Comparison of ENCODE assay signal across 8 cellular contexts in the genomic region with DNA sequence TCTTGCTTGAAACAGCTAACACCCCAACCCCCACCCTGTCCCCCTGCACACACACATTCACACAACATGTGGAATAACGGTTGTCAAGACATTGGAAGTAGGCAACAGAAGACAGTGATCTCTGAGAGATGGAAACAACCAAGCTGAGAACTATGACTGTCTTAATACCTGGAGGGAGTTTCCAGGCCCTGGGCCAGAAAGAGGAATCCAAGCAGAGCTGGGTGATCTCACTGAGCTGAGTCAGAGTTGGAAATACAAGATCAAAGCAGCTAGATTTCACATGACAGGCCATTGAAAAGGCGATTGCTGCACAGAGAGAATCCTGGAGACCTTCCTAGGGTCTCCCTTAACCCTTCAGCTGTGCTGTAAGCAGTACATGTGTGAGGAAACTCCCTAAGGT.
A peak's percentile ranks its signal among the peaks of the same experiment; 100 is the strongest.
DNase-seq lines count a peak whose midpoint lies in the region; ATAC-seq and TF ChIP-seq lines count a peak whose summit lies in the region.

No MANE protein-coding gene starts in this region.

- H2AFZ ChIP-seq in ACC112 (ENCODE audit: low read length, unreplicated experiment), result peak overlapping the region; percentile 73

- DNase-seq in activated CD4-positive, alpha-beta T cell treated with anti-CD3 and anti-CD28 coated beads, Interleukin-2, amount 50 U/mL, for 48 hours, result peak; percentile 16 to 47
- DNase-seq in lung microvascular endothelial cell (ENCODE audit: low read depth in 2 of 2) (peak; percentile 46 to 83), lower leg skin (ENCODE audit: low spot score in 2 of 2) (no peak), posterior cingulate gyrus (no peak), germinal center (ENCODE audit: low spot score) (no peak)

- no peak overlapping the region for H3K4me3 ChIP-seq in ACC112 (ENCODE audit: low read depth, low read length)
- no peak overlapping the region for H3K4me3 ChIP-seq in lower leg skin (ENCODE audit: low read depth, poor library complexity, severe bottlenecking)

- no peaks in the 10 kb centered on the region for H3K79me2 ChIP-seq in ACC112 (ENCODE audit: control insufficient read depth, insufficient read depth, low read length, unreplicated experiment)

- 14 to 21% methylated on average over 2 of the region's 2 CpGs for WGBS in lower leg skin, 2 donors

- peak overlapping the region; percentile 70 for H3K27ac ChIP-seq in ACC112 (ENCODE audit: low read depth, low read length)

- no peaks in the 10 kb centered on the region for H3K36me3 ChIP-seq in ACC112 (ENCODE audit: insufficient read depth, low read length)

- no peak for TF ChIP-seq CTCF in lower leg skin (IDR thresholded peaks at IDR 0.05)

- peaks cover 31% of the 10 kb centered on the region for H3K4me1 ChIP-seq in ACC112 (ENCODE audit: control insufficient read depth, insufficient read depth, low read length, unreplicated experiment)

- peak; percentile 72 for ATAC-seq in GM18907 (IDR thresholded peaks at IDR 0.05; ENCODE audit: unreplicated experiment)
- ATAC-seq in HG03103 (IDR thresholded peaks at IDR 0.05; ENCODE audit: low read depth, unreplicated experiment), result peak; percentile 50

- no peaks in the 10 kb centered on the region for H3K27me3 ChIP-seq in ACC112 (ENCODE audit: insufficient read depth, low read length)

- intact Hi-C loops in lower leg skin (cut with DNase I; ENCODE audit: low total_unique reads) (no loop called here), posterior cingulate gyrus (cut with DNase I) (no loop called here)

- no peak for TF ChIP-seq POLR2A in lower leg skin (IDR thresholded peaks at IDR 0.05)

Comparison
In these comparisons a context has a peak if more than half of its experiments do, and no peak if none do; other contexts are left out.
1. DNase-seq: peak in activated CD4-positive, alpha-beta T cell treated with anti-CD3 and anti-CD28 coated beads, Interleukin-2, amount 50 U/mL, for 48 hours (2 of 2) and lung microvascular endothelial cell (2 of 2); none in lower leg skin (0 of 2), posterior cingulate gyrus (0 of 10) and germinal center (single experiment).